Comparison of ENCODE assay signal across 13 cellular contexts in the genomic region with DNA sequence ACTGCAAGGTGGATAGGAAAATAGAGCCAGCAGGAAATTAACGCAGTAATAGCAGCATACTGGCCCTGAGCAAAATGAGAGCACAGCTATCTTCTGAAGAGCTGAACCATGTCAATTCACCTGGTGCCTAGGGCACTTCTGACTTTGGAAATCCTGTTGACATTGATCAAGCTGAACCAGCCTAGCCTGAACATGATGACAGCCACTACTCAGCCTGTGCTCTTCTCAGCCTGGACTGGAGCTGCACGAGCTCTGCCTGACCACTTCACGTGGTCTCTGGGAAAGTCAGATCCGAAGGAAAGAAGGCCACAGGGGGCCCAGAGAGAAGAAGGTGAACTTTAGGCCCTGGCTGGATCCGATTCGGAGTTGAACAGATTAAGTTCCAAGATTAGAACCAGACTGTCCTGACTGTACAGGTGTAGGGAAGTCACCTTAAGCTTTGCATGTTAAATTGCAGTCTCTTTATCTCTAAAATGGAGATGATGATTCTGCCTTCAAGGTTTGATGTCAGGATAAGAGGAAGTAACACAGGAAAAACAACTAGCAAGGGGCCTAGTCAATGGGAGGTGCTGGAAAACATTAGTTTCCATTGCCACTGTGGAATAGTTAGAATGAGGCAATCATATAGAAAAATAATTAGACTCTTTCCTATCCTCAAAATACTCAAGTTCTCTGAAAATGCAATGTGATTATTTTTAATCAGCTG.
DNase-seq lines count a peak whose midpoint lies in the region; ATAC-seq, FAIRE-seq and TF ChIP-seq lines count a peak whose summit lies in the region.
"Had no signal": no experiment of that assay in that cellular context is flagged by ENCODE, and none has a peak within 500 bp of the region (broad histone marks: within the 10 kb centered on the region; RNA-seq: fewer than 3 reads in every experiment).

No MANE protein-coding gene starts in this region.

- in situ Hi-C loops in GM12878 (cut with MboI) = no loop called here

- H3K27ac Mint-ChIP-seq in activated CD4-positive, alpha-beta T cell treated with anti-CD3 and anti-CD28 coated beads, Interleukin-2, amount 10 ng/mL, durations not matched to agents 24 days and 14 days = peak overlapping the region; percentile 11
- H3K27ac Mint-ChIP-seq in mesothelial cell of epicardium = peak overlapping the region; percentile 41

- POLR2A ChIA-PET in GM12878 (lab: Charles Lee) = no interaction called here

- CTCF ChIA-PET in GM12878 (lab: Yijun Ruan, JAX) = interaction anchor here (0.8 to 1.5 kb wide), 4 partner anchors 73 to 548 kb away, joined by 3 to 7 read pairs (median 4); partner anchors contain the start of gene TRIB2

- RAD21 ChIA-PET in GM12878 (lab: Charles Lee; ENCODE audit: unreplicated experiment) = no interaction called here

- no peak overlapping the region for H3K4me3 ChIP-seq in GM12878
- H3K4me3 ChIP-seq in tibial nerve = no peak overlapping the region
- no peak overlapping the region for H3K4me3 ChIP-seq in thyroid gland (replicated peaks in 1 of 3)

- no peaks in the 10 kb centered on the region for H3K4me1 ChIP-seq in GM12878 (ENCODE audit: control insufficient read depth, insufficient read depth, low read length)
- H3K4me1 ChIP-seq in tibial nerve = peaks cover 0 to 39% (median 28%) of the 10 kb centered on the region in 4 donors
- H3K4me1 ChIP-seq in thyroid gland = peaks cover 6 to 20% of the 10 kb centered on the region in 2 donors

- no peaks in the 10 kb centered on the region for H3K9me3 Mint-ChIP-seq in activated CD4-positive, alpha-beta T cell treated with anti-CD3 and anti-CD28 coated beads, Interleukin-2, amount 10 ng/mL, durations not matched to agents 24 days and 14 days
- no peaks in the 10 kb centered on the region for H3K9me3 Mint-ChIP-seq in mesothelial cell of epicardium
- H3K9me3 Mint-ChIP-seq: activated CD4-positive, alpha-beta T cell treated with anti-CD3 and anti-CD28 coated beads, Interleukin-2, amount 10 ng/mL, durations not matched to agents 7 days and 5 days had no signal

- peak; percentile 7 for FAIRE-seq in GM12878 (lab: Jason Lieb, UNC)
- FAIRE-seq: GM18507 had no signal

- no TSS peak for BruUV-seq in GM12878 (replicated peaks; lab: Mats Ljungman, UMichigan)

- TF ChIP-seq CTCF in GM12878 (IDR thresholded peaks at IDR 0.05 in 2 of 3, conservative IDR thresholded peaks at IDR 0.05 in 1 of 3; ENCODE audit: control insufficient read depth in 2 of 3, extremely low read depth in 1 of 3, insufficient read depth in 1 of 3, low read depth in 3 of 3, low read length in 3 of 3) (no peak), mesothelial cell of epicardium (IDR thresholded peaks at IDR 0.05; ENCODE audit: unreplicated experiment) (no peak), tibial nerve (IDR thresholded peaks at IDR 0.05) (no peak), thyroid gland (IDR thresholded peaks at IDR 0.05) (no peak)

- no peak for TF ChIP-seq POLR2A in GM12878 (IDR thresholded peaks at IDR 0.05; ENCODE audit: low read depth, low read length)
- TF ChIP-seq POLR2A in tibial nerve (IDR thresholded peaks at IDR 0.05) = no peak
- no peak for TF ChIP-seq POLR2A in thyroid gland (IDR thresholded peaks at IDR 0.05)

- no peaks in the 10 kb centered on the region for H3K36me3 Mint-ChIP-seq in activated CD4-positive, alpha-beta T cell treated with anti-CD3 and anti-CD28 coated beads, Interleukin-2, amount 10 ng/mL, durations not matched to agents 24 days and 14 days (ENCODE audit: low read depth)
- H3K36me3 Mint-ChIP-seq in mesothelial cell of epicardium = no peaks in the 10 kb centered on the region

- H3K36me3 ChIP-seq in GM12878 (ENCODE audit: control insufficient read depth in 2 of 2, insufficient read depth in 2 of 2, low read length in 1 of 2) = no peaks in the 10 kb centered on the region; a peak in 2 of 4 replicates
- H3K36me3 ChIP-seq in tibial nerve = no peaks in the 10 kb centered on the region
- no peaks in the 10 kb centered on the region for H3K36me3 ChIP-seq in thyroid gland

- SMC1A ChIA-PET in GM12878 (lab: Charles Lee; ENCODE audit: uncharacterized antibody, unreplicated experiment) = interaction anchor here (1.1 to 2.2 kb wide), 7 partner anchors 8 to 549 kb away, joined by 3 to 9 read pairs (median 3); no protein-coding TSS in a partner anchor

- no peak for TF ChIP-seq EP300 in GM12878 (IDR thresholded peaks at IDR 0.05; ENCODE audit: borderline replicate concordance in 1 of 2, control insufficient read depth in 1 of 2, low read depth in 2 of 2, low read length in 2 of 2)
- no peak for TF ChIP-seq EP300 in tibial nerve (IDR thresholded peaks at IDR 0.05)

- 79% methylated on average over 6 of the region's 6 CpGs for WGBS in GM12878 (ENCODE audit: insufficient coverage, insufficient replicate concordance, low lambda C conversion rate, missing lambda C conversion rate)
- 78 to 87% methylated on average over 6 of the region's 6 CpGs for WGBS in tibial nerve, 2 donors
- 91 to 99% methylated on average over 6 of the region's 6 CpGs for WGBS in thyroid gland, 2 donors

- no peak overlapping the region for H3K9ac ChIP-seq in GM12878 (ENCODE audit: control insufficient read depth, insufficient read depth, low read length)

- ATAC-seq in GM12878 = no peak

- no peak overlapping the region for H3K4me2 ChIP-seq in GM12878 (ENCODE audit: control insufficient read depth, insufficient read depth)

- no peak for TF ChIP-seq RAD21 in GM12878 (IDR thresholded peaks at IDR 0.05; ENCODE audit: insufficient read depth, low read depth, low read length)

- H3K27me3 Mint-ChIP-seq in activated CD4-positive, alpha-beta T cell treated with anti-CD3 and anti-CD28 coated beads, Interleukin-2, amount 10 ng/mL, durations not matched to agents 24 days and 14 days = peaks cover 5% of the 10 kb centered on the region
- H3K27me3 Mint-ChIP-seq in mesothelial cell of epicardium (ENCODE audit: low read depth) = no peaks in the 10 kb centered on the region

- H3K27ac ChIP-seq in GM12878 (ENCODE audit: control insufficient read depth, insufficient read depth) = no peak overlapping the region
- peak overlapping the region; percentile 5 to 87 (median 74) for H3K27ac ChIP-seq in tibial nerve
- peak overlapping the region in 1 of 3 donors; percentile 50 for H3K27ac ChIP-seq in thyroid gland

- DNase-seq in activated CD4-positive, alpha-beta T cell treated with anti-CD3 and anti-CD28 coated beads, Interleukin-2, amount 10 ng/mL, durations not matched to agents 24 days and 14 days = no peak
- DNase-seq in activated CD4-positive, alpha-beta T cell treated with anti-CD3 and anti-CD28 coated beads, Interleukin-2, amount 50 U/mL, for 4 hours = no peak
- DNase-seq in GM12878 (ENCODE audit: low read depth, low spot score) (no peak), mesothelial cell of epicardium (ENCODE audit: low spot score in 2 of 2, unreplicated experiment in 2 of 2) (no peak), tibial nerve (ENCODE audit: low spot score in 2 of 2) (no peak), thyroid gland (no peak), DMS153 (lab: John Stamatoyannopoulos, UW) (no peak), DMS114 treated with DMSO at 0.1 percent for 48 hours (lab: John Stamatoyannopoulos, UW; ENCODE audit: unreplicated experiment) (no peak)
- DNase-seq: activated CD4-positive, alpha-beta T cell treated with anti-CD3 and anti-CD28 coated beads, Interleukin-2, amount 10 ng/mL, durations not matched to agents 7 days and 5 days; activated naive CD4-positive, alpha-beta T cell treated with Interleukin-2 at 50 U/mL for 16 hours; NCI-H1436 treated with DMSO at 0.1 percent for 48 hours; SW 1271 had no signal

- no peaks in the 10 kb centered on the region for H3K9me3 ChIP-seq in GM12878 (replicated peaks; ENCODE audit: control insufficient read depth, insufficient read depth, low read length)
- H3K9me3 ChIP-seq in tibial nerve = no peaks in the 10 kb centered on the region
- no peaks in the 10 kb centered on the region for H3K9me3 ChIP-seq in thyroid gland

- H2AFZ ChIP-seq in GM12878 (ENCODE audit: control insufficient read depth, low read depth, low read length) = no peak overlapping the region

- H3K4me3 Mint-ChIP-seq in activated CD4-positive, alpha-beta T cell treated with anti-CD3 and anti-CD28 coated beads, Interleukin-2, amount 10 ng/mL, durations not matched to agents 24 days and 14 days = no peak overlapping the region
- H3K4me3 Mint-ChIP-seq in mesothelial cell of epicardium = no peak overlapping the region
- H3K4me3 Mint-ChIP-seq: activated CD4-positive, alpha-beta T cell treated with anti-CD3 and anti-CD28 coated beads, Interleukin-2, amount 10 ng/mL, durations not matched to agents 7 days and 5 days had no signal

- no peaks in the 10 kb centered on the region for H3K27me3 ChIP-seq in GM12878 (replicated peaks in 1 of 2; ENCODE audit: control insufficient read depth in 2 of 2, insufficient read depth in 2 of 2, low read length in 1 of 2)
- H3K27me3 ChIP-seq in tibial nerve = no peaks in the 10 kb centered on the region
- H3K27me3 ChIP-seq in thyroid gland = no peaks in the 10 kb centered on the region

- H4K20me1 ChIP-seq in GM12878 (ENCODE audit: control insufficient read depth, insufficient read depth) = no peaks in the 10 kb centered on the region

- H3K79me2 ChIP-seq in GM12878 (ENCODE audit: control insufficient read depth, insufficient read depth, low read length) = no peaks in the 10 kb centered on the region

- peaks cover 22% of the 10 kb centered on the region for H3K4me1 Mint-ChIP-seq in activated CD4-positive, alpha-beta T cell treated with anti-CD3 and anti-CD28 coated beads, Interleukin-2, amount 10 ng/mL, durations not matched to agents 24 days and 14 days
- peaks cover 29% of the 10 kb centered on the region for H3K4me1 Mint-ChIP-seq in mesothelial cell of epicardium

- intact Hi-C loops in activated CD4-positive, alpha-beta T cell treated with anti-CD3 and anti-CD28 coated beads, Interleukin-2, amount 10 ng/mL, durations not matched to agents 24 days and 14 days (cut with micrococcal nuclease) = no loop called here
- intact Hi-C loops in GM12878 (cut with micrococcal nuclease; ENCODE audit: unreplicated experiment) = no loop called here
- intact Hi-C loops in thyroid gland (cut with DNase I) = no loop called here

TF ChIP-seq in GM12878, 131 proteins besides CTCF, POLR2A, EP300 and RAD21 (continues in another document):
- TF ChIP-seq SUZ12 (IDR thresholded peaks at IDR 0.05; ENCODE audit: unreplicated experiment) = no peak
- no peak for TF ChIP-seq BCL11A (IDR thresholded peaks at IDR 0.05; ENCODE audit: low read depth, low read length)
- TF ChIP-seq ZBED1 (IDR thresholded peaks at IDR 0.05; ENCODE audit: borderline replicate concordance) = no peak
- no peak for TF ChIP-seq IKZF2 (IDR thresholded peaks at IDR 0.05)
- no peak for TF ChIP-seq SIX5 (IDR thresholded peaks at IDR 0.05; ENCODE audit: low read depth, low read length, severe bottlenecking)
- TF ChIP-seq ZNF207 (IDR thresholded peaks at IDR 0.05; ENCODE audit: borderline replicate concordance) = no peak
- TF ChIP-seq TCF3 (IDR thresholded peaks at IDR 0.05; ENCODE audit: borderline replicate concordance, insufficient read depth, low read depth, low read length) = no peak
- no peak for TF ChIP-seq IKZF1 (conservative IDR thresholded peaks at IDR 0.05)
- no peak for TF ChIP-seq SP1 (IDR thresholded peaks at IDR 0.05; ENCODE audit: low read depth, low read length)
